In genomic region chr17:21280081-21280518, GRCh38 we compare ENCODE assay signal across 1 cellular context.
TF ChIP-seq lines count a peak whose summit lies in the region.

No MANE protein-coding gene starts in this region.

TF ChIP-seq in HepG2, 621 proteins besides CTCF, POLR2A, EP300 and RAD21 (continued from another document and continues in another):
- TF ChIP-seq ZNF749 (CRISPR knock-in tag; IDR thresholded peaks at IDR 0.05; ENCODE audit: borderline replicate concordance) (no peak), CBX2 (IDR thresholded peaks at IDR 0.05; ENCODE audit: low read depth, low read length) (no peak), CBX2 (CRISPR knock-in tag; IDR thresholded peaks at IDR 0.05; ENCODE audit: low read depth) (no peak; the same call in 1 of the 2 replicates), XRCC5 (optimal IDR thresholded peaks at IDR 0.05; ENCODE audit: low read length) (peak; percentile 86), TIGD3 (CRISPR knock-in tag; IDR thresholded peaks at IDR 0.05; ENCODE audit: borderline replicate concordance) (no peak), MYC (CRISPR knock-in tag; IDR thresholded peaks at IDR 0.05; ENCODE audit: borderline replicate concordance) (peak; percentile 90), TCF7 (IDR thresholded peaks at IDR 0.05; ENCODE audit: low read depth) (no peak), JARID2 (CRISPR knock-in tag; IDR thresholded peaks at IDR 0.05; ENCODE audit: insufficient replicate concordance) (peak; percentile 34), ZFP91 (CRISPR knock-in tag; IDR thresholded peaks at IDR 0.05; ENCODE audit: borderline replicate concordance) (0 out of 2 replicates have a peak, but pooled peaks have one; percentile 27), ZNF704 (CRISPR knock-in tag; IDR thresholded peaks at IDR 0.05; ENCODE audit: borderline replicate concordance) (no peak), PATZ1 (CRISPR knock-in tag; IDR thresholded peaks at IDR 0.05) (peak; percentile 38; the same call in 1 of the 2 replicates), ZNF691 (CRISPR knock-in tag; IDR thresholded peaks at IDR 0.05; ENCODE audit: borderline replicate concordance, low read depth) (peak; percentile 75; the same call in 1 of the 2 replicates), MZF1 (CRISPR knock-in tag; IDR thresholded peaks at IDR 0.05; ENCODE audit: borderline replicate concordance) (0 out of 2 replicates have a peak, but pooled peaks have one; percentile 47), MAZ (IDR thresholded peaks at IDR 0.05; ENCODE audit: borderline replicate concordance, low read depth, low read length) (no peak), MAZ (CRISPR knock-in tag; IDR thresholded peaks at IDR 0.05; ENCODE audit: low read depth) (peak; percentile 50; the same call in 1 of the 2 replicates), HMG20B (CRISPR knock-in tag; conservative IDR thresholded peaks at IDR 0.05) (no peak), ZNF567 (CRISPR knock-in tag; IDR thresholded peaks at IDR 0.05; ENCODE audit: borderline replicate concordance) (no peak), NR3C1 (CRISPR knock-in tag; IDR thresholded peaks at IDR 0.05) (no peak), REPIN1 (CRISPR knock-in tag; IDR thresholded peaks at IDR 0.05; ENCODE audit: borderline replicate concordance, low read depth) (peak; percentile 23; the same call in 1 of the 2 replicates), ZNF414 (CRISPR knock-in tag; IDR thresholded peaks at IDR 0.05) (0 out of 2 replicates have a peak, but pooled peaks have one; percentile 26), ZNF629 (CRISPR knock-in tag; conservative IDR thresholded peaks at IDR 0.05) (0 out of 2 replicates have a peak, but pooled peaks have one; percentile 11), ZSCAN20 (CRISPR knock-in tag; IDR thresholded peaks at IDR 0.05; ENCODE audit: borderline replicate concordance) (no peak), SNAPC4 (CRISPR knock-in tag; IDR thresholded peaks at IDR 0.05) (no peak), DMAP1 (CRISPR knock-in tag; IDR thresholded peaks at IDR 0.05) (peak; percentile 56; the same call in 1 of the 2 replicates), NFKB2 (CRISPR knock-in tag; IDR thresholded peaks at IDR 0.05; ENCODE audit: borderline replicate concordance) (peak; percentile 62; the same call in 1 of the 2 replicates), ZNF7 (CRISPR knock-in tag; IDR thresholded peaks at IDR 0.05) (no peak), USF2 (IDR thresholded peaks at IDR 0.05; ENCODE audit: low read depth, low read length) (no peak), USF2 (CRISPR knock-in tag; IDR thresholded peaks at IDR 0.05; ENCODE audit: borderline replicate concordance) (no peak), ZNF235 (CRISPR knock-in tag; IDR thresholded peaks at IDR 0.05; ENCODE audit: borderline replicate concordance) (peak; percentile 76; the same call in 1 of the 2 replicates), ZNF775 (CRISPR knock-in tag; IDR thresholded peaks at IDR 0.05; ENCODE audit: borderline replicate concordance) (no peak), THAP11 (CRISPR knock-in tag; IDR thresholded peaks at IDR 0.05) (peak; percentile 61), CHD4 (IDR thresholded peaks at IDR 0.05; ENCODE audit: borderline replicate concordance, low read length) (no peak), ZNF687 (CRISPR knock-in tag; IDR thresholded peaks at IDR 0.05) (peak; percentile 79), FOXP4 (CRISPR knock-in tag; IDR thresholded peaks at IDR 0.05) (no peak), STAG1 (CRISPR knock-in tag; IDR thresholded peaks at IDR 0.05) (peak; percentile 94), TOPORS (CRISPR knock-in tag; IDR thresholded peaks at IDR 0.05) (no peak)
